Comparison of ENCODE assay signal across 8 cellular contexts in the genomic region with DNA sequence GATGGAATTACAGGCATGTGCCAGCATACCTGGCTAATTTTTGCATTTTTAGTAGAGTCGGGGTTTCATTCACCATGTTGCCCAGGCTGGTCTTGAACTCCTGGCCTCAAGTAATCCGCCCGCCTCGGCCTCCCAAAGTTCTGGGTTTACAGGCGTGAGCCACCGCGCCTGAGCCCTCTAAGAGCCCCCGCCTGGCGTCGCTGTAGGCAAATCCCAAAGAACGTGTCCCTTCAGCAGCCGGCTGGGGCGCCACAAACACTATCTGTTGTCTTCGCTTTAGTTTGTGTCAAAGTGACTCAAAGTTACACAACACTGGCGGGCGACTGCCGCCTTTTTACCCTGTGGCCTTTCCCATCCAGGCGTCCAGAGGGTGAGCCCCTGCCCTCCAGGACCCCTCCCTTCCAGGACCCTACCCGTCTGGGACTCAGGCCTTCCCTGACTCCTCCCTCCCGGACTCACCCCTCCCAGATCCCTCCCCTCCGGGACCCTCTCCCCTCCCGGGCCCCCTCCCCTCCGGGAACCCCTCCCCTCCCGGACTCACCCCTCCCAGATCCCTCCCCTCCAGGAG. TPM values are rescaled to one million over a fixed set of nuclear protein-coding genes. Genes with fewer than 3 reads are reported as not detected.
DNase-seq lines count a peak whose midpoint lies in the region; ATAC-seq and TF ChIP-seq lines count a peak whose summit lies in the region.

No MANE protein-coding gene starts in this region.

- POLR2A ChIA-PET in activated CD4-positive, alpha-beta memory T cell treated with anti-CD3 and anti-CD28 coated beads, Interleukin-2, amount 10 ng/mL, durations not matched to agents 7 days and 5 days (lab: Charles Lee), result interaction anchor here (0.6 to 1.8 kb wide), 8 partner anchors 9 to 235 kb away, joined by 3 to 13 read pairs (median 4); a partner anchor contains a TSS

- peak; percentile 96 for DNase-seq in BE2C
- DNase-seq in HK-2 (ENCODE audit: unreplicated experiment), result peak; percentile 96
- DNase-seq in NCI-H82 treated with DMSO at 0.1 percent for 48 hours (lab: John Stamatoyannopoulos, UW; ENCODE audit: unreplicated experiment), result peak; percentile 97
- DNase-seq in activated CD4-positive, alpha-beta memory T cell treated with anti-CD3 and anti-CD28 coated beads, Interleukin-2, amount 10 ng/mL, durations not matched to agents 7 days and 5 days, result peak; percentile 93
- peak; percentile 91 for DNase-seq in ecto neural progenitor cell (ENCODE audit: low spot score)
- peak; percentile 96 for DNase-seq in lower lobe of right lung
- DNase-seq in stimulated activated CD4-positive, alpha-beta T cell treated with anti-CD3 and anti-CD28 coated beads, Interleukin-4, amount 100 ng/mL, for 48 hours (ENCODE audit: low read depth in 2 of 2), result peak; percentile 84 to 86

- H3K4me1 ChIP-seq in BE2C, result no peaks in the 10 kb centered on the region
- H3K4me1 ChIP-seq in lower lobe of right lung, result peaks cover 23% of the 10 kb centered on the region

- H3K27me3 Mint-ChIP-seq in activated CD4-positive, alpha-beta memory T cell treated with anti-CD3 and anti-CD28 coated beads, Interleukin-2, amount 10 ng/mL, durations not matched to agents 7 days and 5 days, result no peaks in the 10 kb centered on the region

- H3K4me3 ChIP-seq in BE2C (ENCODE audit: low read depth, low read length) (peak overlapping the region; percentile 76), lower lobe of right lung (peak overlapping the region; percentile 77)

- H3K27me3 ChIP-seq in BE2C, result no peaks in the 10 kb centered on the region
- no peaks in the 10 kb centered on the region for H3K27me3 ChIP-seq in lower lobe of right lung (ENCODE audit: low read depth)

- peaks cover 31% of the 10 kb centered on the region for H3K4me1 Mint-ChIP-seq in activated CD4-positive, alpha-beta memory T cell treated with anti-CD3 and anti-CD28 coated beads, Interleukin-2, amount 10 ng/mL, durations not matched to agents 7 days and 5 days

- H3K27ac Mint-ChIP-seq in activated CD4-positive, alpha-beta memory T cell treated with anti-CD3 and anti-CD28 coated beads, Interleukin-2, amount 10 ng/mL, durations not matched to agents 7 days and 5 days, result peak overlapping the region; percentile 99

- CTCF ChIA-PET in activated CD4-positive, alpha-beta memory T cell treated with anti-CD3 and anti-CD28 coated beads, Interleukin-2, amount 10 ng/mL, durations not matched to agents 7 days and 5 days (lab: Charles Lee), result interaction anchor here (0.5 to 1.7 kb wide), 8 partner anchors 48 to 587 kb away, joined by 3 to 21 read pairs (median 4); a partner anchor contains a TSS

- TF ChIP-seq CTCF in BE2C (IDR thresholded peaks at IDR 0.05; ENCODE audit: low read depth, low read length), result peak; percentile 88
- TF ChIP-seq CTCF in lower lobe of right lung (IDR thresholded peaks at IDR 0.05), result peak; percentile 85

- H3K36me3 ChIP-seq in BE2C, result peaks cover 34% of the 10 kb centered on the region
- peaks cover 34% of the 10 kb centered on the region for H3K36me3 ChIP-seq in lower lobe of right lung

- H3K36me3 Mint-ChIP-seq in activated CD4-positive, alpha-beta memory T cell treated with anti-CD3 and anti-CD28 coated beads, Interleukin-2, amount 10 ng/mL, durations not matched to agents 7 days and 5 days (ENCODE audit: low read depth), result peaks cover 28% of the 10 kb centered on the region

- H3K27ac ChIP-seq in lower lobe of right lung, result peak overlapping the region; percentile 97

- peak overlapping the region; percentile 90 for H3K4me3 Mint-ChIP-seq in activated CD4-positive, alpha-beta memory T cell treated with anti-CD3 and anti-CD28 coated beads, Interleukin-2, amount 10 ng/mL, durations not matched to agents 7 days and 5 days

- ATAC-seq in GM19397 (IDR thresholded peaks at IDR 0.05; ENCODE audit: unreplicated experiment), result peak; percentile 21
- ATAC-seq in lower lobe of right lung, result peak; percentile 76 to 84

- intact Hi-C loops in lower lobe of right lung (cut with DNase I), result loop anchor here (10.0 kb wide), 1 partner anchor 83 kb away; a partner anchor contains a TSS

- no peaks in the 10 kb centered on the region for H3K9me3 Mint-ChIP-seq in activated CD4-positive, alpha-beta memory T cell treated with anti-CD3 and anti-CD28 coated beads, Interleukin-2, amount 10 ng/mL, durations not matched to agents 7 days and 5 days

- H3K9me3 ChIP-seq in BE2C, result no peaks in the 10 kb centered on the region
- no peaks in the 10 kb centered on the region for H3K9me3 ChIP-seq in lower lobe of right lung

RNA-seq across cellular contexts. Expression of a gene that starts 0.9 kb away (rescaled TPM):
- 467 TPM for polyA plus RNA-seq in BE2C (2012; ENCODE audit: insufficient read depth, insufficient read length, low read depth)
- 10 to 100 TPM; 90.1 to 91.0 TPM for total RNA-seq in activated CD4-positive, alpha-beta memory T cell treated with anti-CD3 and anti-CD28 coated beads, Interleukin-2, amount 10 ng/mL, durations not matched to agents 7 days and 5 days
- total RNA-seq in lower lobe of right lung, result 63.9 TPM

Comparison
In these comparisons a context has a peak if more than half of its experiments do, and no peak if none do; other contexts are left out.
1. Peak in every context shown above with its lines: DNase-seq, ATAC-seq, H3K4me3 ChIP-seq and H3K27ac ChIP-seq.